ENCODE assay signal across 8 cellular contexts in genomic region chr19:574658-575526, GRCh38. TPM values are rescaled to one million over a fixed set of nuclear protein-coding genes. Genes with fewer than 3 reads are reported as not detected.
A peak's percentile ranks its signal among the peaks of the same experiment; 100 is the strongest.
DNase-seq lines count a peak whose midpoint lies in the region; ATAC-seq and TF ChIP-seq lines count a peak whose summit lies in the region.

No MANE protein-coding gene starts in this region.

- peaks cover 7% of the 10 kb centered on the region for H3K27me3 Mint-ChIP-seq in CD4-positive, CD25-positive, alpha-beta regulatory T cell
- peaks cover 1% of the 10 kb centered on the region for H3K27me3 Mint-ChIP-seq in IgD-negative memory B cell

- TF ChIP-seq CTCF in brain microvascular endothelial cell (IDR thresholded peaks at IDR 0.05; ENCODE audit: low read depth, low read length, missing control alignments): no peak

- no peak for ATAC-seq in CD4-positive, CD25-positive, alpha-beta regulatory T cell (ENCODE audit: low read depth in 2 of 2)
- no peak for ATAC-seq in GM21390 (IDR thresholded peaks at IDR 0.05; ENCODE audit: unreplicated experiment)
- no peak for ATAC-seq in HG02884 (IDR thresholded peaks at IDR 0.05; ENCODE audit: unreplicated experiment)

- H3K4me1 ChIP-seq in CD4-positive, CD25-positive, alpha-beta regulatory T cell (ENCODE audit: control insufficient read depth, insufficient read depth, low read length, poor library complexity, severe bottlenecking): peaks cover 40% of the 10 kb centered on the region

- H3K36me3 ChIP-seq in CD4-positive, CD25-positive, alpha-beta regulatory T cell (ENCODE audit: control insufficient read depth, insufficient read depth, low read length): no peaks in the 10 kb centered on the region
- peaks cover 11% of the 10 kb centered on the region for H3K36me3 ChIP-seq in brain microvascular endothelial cell (replicated peaks)

- H3K4me3 ChIP-seq in CD4-positive, CD25-positive, alpha-beta regulatory T cell (ENCODE audit: low read depth, low read length): peak overlapping the region; percentile 7
- peak overlapping the region; percentile 27 for H3K4me3 ChIP-seq in brain microvascular endothelial cell (ENCODE audit: low read depth, low read length)

- in situ Hi-C loops in brain microvascular endothelial cell (cut with HindIII; ENCODE audit: low pct_ligation_motif_present, low sequenced_read_pairs): no loop called here

- peak overlapping the region in 1 of 3 donors; percentile 51 for H3K27ac Mint-ChIP-seq in CD4-positive, CD25-positive, alpha-beta regulatory T cell
- peak overlapping the region; percentile 86 to 88 (median 88) for H3K27ac Mint-ChIP-seq in IgD-negative memory B cell

- no peaks in the 10 kb centered on the region for H3K27me3 ChIP-seq in CD4-positive, CD25-positive, alpha-beta regulatory T cell (ENCODE audit: control insufficient read depth, insufficient read depth, low read length)
- H3K27me3 ChIP-seq in brain microvascular endothelial cell (replicated peaks) (no peaks in the 10 kb centered on the region), layer of hippocampus (ENCODE audit: control insufficient read depth, insufficient read depth, low read length) (no peaks in the 10 kb centered on the region)

- H3K9me3 ChIP-seq in CD4-positive, CD25-positive, alpha-beta regulatory T cell (ENCODE audit: control insufficient read depth in 2 of 2, low read length in 2 of 2): no peaks in the 10 kb centered on the region

- peak overlapping the region; percentile 63 to 91 (median 76) for H3K4me3 Mint-ChIP-seq in CD4-positive, CD25-positive, alpha-beta regulatory T cell
- peak overlapping the region; percentile 68 to 93 (median 78) for H3K4me3 Mint-ChIP-seq in IgD-negative memory B cell

- peaks cover 0 to 2% (median 0%) of the 10 kb centered on the region in 7 donors for H3K9me3 Mint-ChIP-seq in CD4-positive, CD25-positive, alpha-beta regulatory T cell
- H3K9me3 Mint-ChIP-seq in IgD-negative memory B cell: no peaks in the 10 kb centered on the region

- H3K27ac ChIP-seq in CD4-positive, CD25-positive, alpha-beta regulatory T cell (ENCODE audit: insufficient read depth, low read length, poor library complexity, severe bottlenecking): no peak overlapping the region
- H3K27ac ChIP-seq in brain microvascular endothelial cell: no peak overlapping the region
- peak overlapping the region; percentile 73 for H3K27ac ChIP-seq in layer of hippocampus (ENCODE audit: low read depth, low read length)
- H3K27ac ChIP-seq in substantia nigra (ENCODE audit: low read depth, low read length, poor library complexity, severe bottlenecking): peak overlapping the region; percentile 0

- no peak for DNase-seq in CD4-positive, CD25-positive, alpha-beta regulatory T cell
- DNase-seq in brain microvascular endothelial cell: peak; percentile 15
- DNase-seq in substantia nigra (lab: John Stamatoyannopoulos, UW): peak in 17 of 49 donors; percentile 25 to 65 (median 49)
- no peak for DNase-seq in NCI-H1930 (lab: John Stamatoyannopoulos, UW)

- peaks cover 0 to 47% (median 16%) of the 10 kb centered on the region in 4 donors for H3K4me1 Mint-ChIP-seq in CD4-positive, CD25-positive, alpha-beta regulatory T cell
- H3K4me1 Mint-ChIP-seq in IgD-negative memory B cell: peaks cover 16 to 18% (median 18%) of the 10 kb centered on the region in 3 donors

- no peaks in the 10 kb centered on the region for H3K36me3 Mint-ChIP-seq in CD4-positive, CD25-positive, alpha-beta regulatory T cell
- peaks cover 1% of the 10 kb centered on the region for H3K36me3 Mint-ChIP-seq in IgD-negative memory B cell

RNA-seq across cellular contexts. Expression of gene BSG, which starts 2.5 kb away (rescaled TPM):
- 132 TPM for total RNA-seq in CD4-positive, CD25-positive, alpha-beta regulatory T cell
- polyA plus RNA-seq in CD4-positive, CD25-positive, alpha-beta regulatory T cell: 100 to 1,000 TPM; 282 to 338 (median 300) TPM
- polyA plus RNA-seq in IgD-negative memory B cell: 287 TPM

RNA-seq across cellular contexts. Expression of gene HCN2, which starts 14.8 kb away (rescaled TPM):
- 1.2 TPM for total RNA-seq in CD4-positive, CD25-positive, alpha-beta regulatory T cell
- polyA plus RNA-seq in CD4-positive, CD25-positive, alpha-beta regulatory T cell: not detected
- polyA plus RNA-seq in IgD-negative memory B cell: not detected

RNA-seq across cellular contexts. Expression of gene GZMM, which starts 31.0 kb away (rescaled TPM):
- 38.3 TPM for total RNA-seq in CD4-positive, CD25-positive, alpha-beta regulatory T cell
- 100 to 1,000 TPM in 1 of 4 donors, 10 to 100 TPM in 3; 61.5 to 124 (median 90.0) TPM for polyA plus RNA-seq in CD4-positive, CD25-positive, alpha-beta regulatory T cell
- polyA plus RNA-seq in IgD-negative memory B cell: 15.8 TPM

RNA-seq across cellular contexts. Expression of gene CDC34, which starts 43.3 kb away (rescaled TPM):
- 39.2 TPM for total RNA-seq in CD4-positive, CD25-positive, alpha-beta regulatory T cell
- 10 to 100 TPM; 32.2 to 37.8 (median 34.8) TPM for polyA plus RNA-seq in CD4-positive, CD25-positive, alpha-beta regulatory T cell
- 20.1 TPM for polyA plus RNA-seq in IgD-negative memory B cell

RNA-seq across cellular contexts. Expression of gene POLRMT, which starts 58.4 kb away (rescaled TPM):
- total RNA-seq in CD4-positive, CD25-positive, alpha-beta regulatory T cell: 62.9 TPM
- 10 to 100 TPM; 25.4 to 38.1 (median 34.1) TPM for polyA plus RNA-seq in CD4-positive, CD25-positive, alpha-beta regulatory T cell
- 41.9 TPM for polyA plus RNA-seq in IgD-negative memory B cell

Comparison
In these comparisons a context has a peak if more than half of its experiments do, and no peak if none do; other contexts are left out.
1. H3K27ac ChIP-seq: peak in layer of hippocampus (single experiment) and substantia nigra (single experiment); none in CD4-positive, CD25-positive, alpha-beta regulatory T cell (single experiment) and brain microvascular endothelial cell (single experiment).